Comparison of ENCODE assay signal across 9 cellular contexts in the genomic region with DNA sequence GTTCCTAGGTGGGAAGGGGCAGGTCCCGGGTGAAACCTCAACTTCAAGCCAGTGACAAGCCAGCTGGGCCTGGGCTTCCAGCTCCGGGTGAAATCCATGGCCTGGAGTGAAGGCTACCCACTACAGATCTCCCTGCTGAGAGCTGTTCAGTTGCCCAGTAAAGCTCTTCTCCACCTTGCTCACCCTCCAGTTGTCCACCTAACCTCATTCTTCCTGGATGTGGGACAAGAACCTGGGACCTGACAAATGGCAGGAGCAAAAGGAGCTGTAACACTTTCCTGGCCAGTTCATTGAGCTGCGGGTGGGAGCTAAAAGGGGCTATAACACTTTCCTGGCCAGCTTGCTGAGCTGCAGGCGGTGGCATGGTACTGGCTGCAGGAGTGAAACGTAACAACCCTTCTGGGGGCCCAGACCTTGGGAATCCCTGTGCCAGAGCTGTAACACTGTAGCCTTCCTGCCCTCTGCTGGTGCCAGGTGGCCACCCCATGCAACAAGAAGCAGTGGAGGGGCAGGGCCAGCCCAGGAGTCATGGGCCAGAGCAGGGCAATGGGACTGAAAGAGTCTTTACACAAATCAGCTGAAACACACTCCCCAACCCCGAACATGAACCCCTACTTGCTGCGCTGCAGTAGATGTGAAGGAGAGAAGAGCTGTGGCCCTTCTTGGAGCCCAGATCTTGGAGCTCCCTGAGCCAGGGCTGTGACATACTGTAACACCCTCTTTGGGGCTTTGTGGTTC. TPM values are rescaled to one million over a fixed set of nuclear protein-coding genes. Genes with fewer than 3 reads are reported as not detected.
DNase-seq lines count a peak whose midpoint lies in the region; TF ChIP-seq lines count a peak whose summit lies in the region.
"Had no signal": no experiment of that assay in that cellular context is flagged by ENCODE, and none has a peak within 500 bp of the region (broad histone marks: within the 10 kb centered on the region; RNA-seq: fewer than 3 reads in every experiment).

No MANE protein-coding gene starts in this region.

- H3K36me3 ChIP-seq in brain microvascular endothelial cell (replicated peaks) (no peaks in the 10 kb centered on the region), spleen (no peaks in the 10 kb centered on the region)

- no peaks in the 10 kb centered on the region for H3K27me3 ChIP-seq in brain microvascular endothelial cell (replicated peaks)
- H3K27me3 ChIP-seq in spleen (replicated peaks in 1 of 7), result peaks cover 0 to 9% (median 0%) of the 10 kb centered on the region in 7 donors

- H3K9me3 ChIP-seq in spleen, result no peaks in the 10 kb centered on the region

- in situ Hi-C loops in brain microvascular endothelial cell (cut with HindIII; ENCODE audit: low pct_ligation_motif_present, low sequenced_read_pairs), result loop anchor here (25.0 kb wide), 1 partner anchor 166 kb away; the partner anchor contains the start of gene NCOA7

- intact Hi-C loops in spleen (cut with DNase I; ENCODE audit: low total_unique reads), result loop anchor here (10.0 kb wide), 1 partner anchor 98 kb away; no protein-coding TSS in a partner anchor

- DNase-seq in NCI-H748 (lab: John Stamatoyannopoulos, UW; ENCODE audit: unreplicated experiment), result peak; percentile 66
- DNase-seq in NCI-H748 treated with DMSO at 0.1 percent for 48 hours (lab: John Stamatoyannopoulos, UW), result no peak
- DNase-seq in NCI-H226, result peak; percentile 41
- DNase-seq in brain microvascular endothelial cell, result peak; percentile 44
- peak; percentile 71 for DNase-seq in spleen
- DNase-seq in COR-L47 (lab: John Stamatoyannopoulos, UW), result no peak
- no peak for DNase-seq in GDM1 (lab: John Stamatoyannopoulos, UW)
- DNase-seq in OCI-M2 (lab: John Stamatoyannopoulos, UW; ENCODE audit: unreplicated experiment), result no peak

- WGBS in spleen, 5 donors, result 83 to 92% (median 88%) methylated on average over 7 of the region's 7 CpGs

- TF ChIP-seq CTCF in brain microvascular endothelial cell (IDR thresholded peaks at IDR 0.05; ENCODE audit: low read depth, low read length, missing control alignments), result peak; percentile 69
- TF ChIP-seq CTCF in spleen (IDR thresholded peaks at IDR 0.05 in 8 of 11, conservative IDR thresholded peaks at IDR 0.05 in 3 of 11), result no peak

- H3K4me3 ChIP-seq in brain microvascular endothelial cell (ENCODE audit: low read depth, low read length) (no peak overlapping the region), spleen (no peak overlapping the region)

- H3K4me1 ChIP-seq in spleen, result peaks cover 7 to 16% (median 13%) of the 10 kb centered on the region in 6 donors

- H3K27ac ChIP-seq in brain microvascular endothelial cell (no peak overlapping the region), spleen (no peak overlapping the region)
- H3K27ac ChIP-seq: KMS-11 had no signal

- no peak for TF ChIP-seq POLR2A in spleen (IDR thresholded peaks at IDR 0.05)

RNA-seq across cellular contexts. Expression of gene HINT3, which starts 3.6 kb away (rescaled TPM):
- total RNA-seq in spleen, result 10 to 100 TPM; 13.4 to 18.6 (median 16.0) TPM
- 1 to 10 TPM; 5.0 to 8.5 (median 6.3) TPM for polyA plus RNA-seq in spleen

RNA-seq across cellular contexts. Expression of gene TRMT11, which starts 33.4 kb away (rescaled TPM):
- 10 to 100 TPM; 18.4 to 37.7 (median 23.8) TPM for total RNA-seq in spleen
- 10 to 100 TPM; 10.7 to 16.5 (median 11.1) TPM for polyA plus RNA-seq in spleen

Comparison
In these comparisons a context has a peak if more than half of its experiments do, and no peak if none do; other contexts are left out.
1. DNase-seq: peak in NCI-H748 (single experiment), NCI-H226 (single experiment), brain microvascular endothelial cell (single experiment) and spleen (single experiment); none in NCI-H748 treated with DMSO at 0.1 percent for 48 hours (single experiment), COR-L47 (single experiment), GDM1 (single experiment) and OCI-M2 (single experiment).